ENCODE assay signal across 1 cellular context in the genomic region with DNA sequence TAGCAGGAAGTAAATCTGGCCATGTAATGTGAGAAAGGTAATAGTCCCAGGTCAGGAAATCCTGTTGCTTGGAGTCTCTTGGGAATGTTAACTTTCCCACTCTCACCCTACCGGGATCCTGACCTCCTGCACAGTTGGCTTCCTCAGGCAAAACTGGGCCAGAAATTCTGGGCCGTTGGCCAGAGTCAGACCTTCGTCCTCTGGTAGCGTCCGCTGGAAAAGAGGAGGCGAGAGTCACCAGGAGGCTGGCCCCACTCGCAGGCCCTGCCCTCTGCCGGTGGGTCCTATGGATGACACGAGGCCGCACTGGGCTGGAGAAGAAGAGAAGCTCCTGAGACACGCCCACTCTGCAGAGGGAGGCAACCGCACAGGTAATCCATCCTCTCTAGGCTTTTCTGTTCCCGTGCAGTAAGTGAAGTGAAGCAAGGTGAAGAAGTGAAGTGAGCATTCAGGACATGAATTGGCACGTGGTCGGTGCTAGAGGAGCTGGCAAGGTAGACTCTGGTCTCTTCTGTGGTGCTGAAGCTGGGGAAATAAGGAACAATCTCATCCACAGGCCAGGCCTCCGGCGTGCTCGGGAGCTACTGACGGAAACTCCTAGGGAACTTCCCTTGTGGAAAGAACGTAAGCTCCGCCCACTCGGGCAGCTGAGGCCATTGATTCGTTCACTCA.
TF ChIP-seq lines count a peak whose summit lies in the region.

No MANE protein-coding gene starts in this region.

TF ChIP-seq in liver, 16 proteins besides CTCF, POLR2A, EP300 and RAD21 (continued from another document):
- TF ChIP-seq, protein P1, sequence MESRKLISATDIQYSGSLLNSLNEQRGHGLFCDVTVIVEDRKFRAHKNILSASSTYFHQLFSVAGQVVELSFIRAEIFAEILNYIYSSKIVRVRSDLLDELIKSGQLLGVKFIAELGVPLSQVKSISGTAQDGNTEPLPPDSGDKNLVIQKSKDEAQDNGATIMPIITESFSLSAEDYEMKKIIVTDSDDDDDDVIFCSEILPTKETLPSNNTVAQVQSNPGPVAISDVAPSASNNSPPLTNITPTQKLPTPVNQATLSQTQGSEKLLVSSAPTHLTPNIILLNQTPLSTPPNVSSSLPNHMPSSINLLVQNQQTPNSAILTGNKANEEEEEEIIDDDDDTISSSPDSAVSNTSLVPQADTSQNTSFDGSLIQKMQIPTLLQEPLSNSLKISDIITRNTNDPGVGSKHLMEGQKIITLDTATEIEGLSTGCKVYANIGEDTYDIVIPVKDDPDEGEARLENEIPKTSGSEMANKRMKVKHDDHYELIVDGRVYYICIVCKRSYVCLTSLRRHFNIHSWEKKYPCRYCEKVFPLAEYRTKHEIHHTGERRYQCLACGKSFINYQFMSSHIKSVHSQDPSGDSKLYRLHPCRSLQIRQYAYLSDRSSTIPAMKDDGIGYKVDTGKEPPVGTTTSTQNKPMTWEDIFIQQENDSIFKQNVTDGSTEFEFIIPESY (IDR thresholded peaks at IDR 0.05), result peak; percentile 70
- TF ChIP-seq HNF4G (IDR thresholded peaks at IDR 0.05), result no peak
TF ChIP-seq in liver: peak in this region for 15.
